Comparison of ENCODE assay signal across 8 cellular contexts in the genomic region with DNA sequence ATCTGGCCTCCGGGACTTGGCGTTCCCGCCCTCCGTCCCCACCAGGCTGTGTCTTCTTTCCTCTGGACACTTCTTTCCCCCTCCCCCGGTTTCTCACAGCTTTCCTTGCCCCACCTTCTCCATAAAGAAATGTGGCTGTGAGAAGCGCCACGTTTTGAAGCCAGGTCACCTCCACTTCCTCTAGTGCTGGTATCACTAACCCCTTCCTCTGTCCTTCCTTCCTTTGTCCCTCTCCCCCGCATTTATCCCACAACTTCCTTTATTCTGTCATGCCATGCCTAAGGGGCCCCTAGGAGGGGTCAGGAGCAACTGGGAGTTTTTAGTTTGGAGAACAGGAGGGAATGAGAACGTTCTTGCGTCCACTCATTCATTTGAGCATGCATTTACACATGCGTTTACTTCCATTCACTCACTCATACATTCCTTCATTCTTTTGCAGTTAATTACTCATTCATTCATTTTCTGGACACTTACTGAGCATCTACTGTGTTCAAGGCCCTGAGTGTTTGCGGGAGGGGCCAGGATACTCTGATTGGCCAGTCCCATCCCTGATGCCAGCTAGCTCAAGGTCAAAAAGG. TPM values are rescaled to one million over a fixed set of nuclear protein-coding genes. Genes with fewer than 3 reads are reported as not detected.
A peak's percentile ranks its signal among the peaks of the same experiment; 100 is the strongest.
DNase-seq lines count a peak whose midpoint lies in the region; ATAC-seq and TF ChIP-seq lines count a peak whose summit lies in the region.

No MANE protein-coding gene starts in this region.

- DNase-seq in HAP-1 (ENCODE audit: low spot score in 2 of 2) (no peak), SKM-1 (lab: John Stamatoyannopoulos, UW; ENCODE audit: unreplicated experiment) (peak; percentile 81), esophagus squamous epithelium (lab: John Stamatoyannopoulos, UW) (no peak), AG08395 (ENCODE audit: low spot score) (no peak)
- no peak for DNase-seq in stimulated activated naive CD4-positive, alpha-beta T cell (lab: John Stamatoyannopoulos, UW)

- intact Hi-C loops in esophagus squamous epithelium (cut with DNase I) = no loop called here

- no peaks in the 10 kb centered on the region for H3K27me3 ChIP-seq in HAP-1 (ENCODE audit: low read depth)
- H3K27me3 ChIP-seq in esophagus squamous epithelium = peaks cover 0 to 3% (median 0%) of the 10 kb centered on the region in 4 donors
- H3K27me3 ChIP-seq in rectal smooth muscle tissue (ENCODE audit: control insufficient read depth, insufficient read depth, low read length) = no peaks in the 10 kb centered on the region

- in situ Hi-C loops in HAP-1 (cut with MboI; ENCODE audit: low sequenced_read_pairs) = no loop called here

- peaks cover 11% of the 10 kb centered on the region for H3K4me1 ChIP-seq in HAP-1
- peaks cover 8 to 38% (median 20%) of the 10 kb centered on the region in 3 donors for H3K4me1 ChIP-seq in esophagus squamous epithelium
- H3K4me1 ChIP-seq in rectal smooth muscle tissue (ENCODE audit: control insufficient read depth, insufficient read depth, low read length) = peaks cover 9% of the 10 kb centered on the region

- WGBS in esophagus squamous epithelium, 2 donors = 28 to 30% methylated on average over 11 to 12 of the region's 12 CpGs

- ATAC-seq in GM18868 (IDR thresholded peaks at IDR 0.05; ENCODE audit: unreplicated experiment) (no peak), HG03439 (IDR thresholded peaks at IDR 0.05; ENCODE audit: unreplicated experiment) (no peak)

- no peaks in the 10 kb centered on the region for H3K36me3 ChIP-seq in HAP-1 (replicated peaks)
- no peaks in the 10 kb centered on the region for H3K36me3 ChIP-seq in esophagus squamous epithelium
- H3K36me3 ChIP-seq in rectal smooth muscle tissue (ENCODE audit: control insufficient read depth, insufficient read depth, low read length) = no peaks in the 10 kb centered on the region

- H3K4me3 ChIP-seq in HAP-1 (peak overlapping the region; percentile 33), esophagus squamous epithelium (peak overlapping the region; percentile 28 to 72 (median 54)), rectal smooth muscle tissue (ENCODE audit: low read length) (peak overlapping the region; percentile 72)

- peak overlapping the region; percentile 55 to 83 (median 78) for H3K27ac ChIP-seq in esophagus squamous epithelium
- peak overlapping the region; percentile 80 for H3K27ac ChIP-seq in rectal smooth muscle tissue (ENCODE audit: low read depth, low read length)

- H3K9ac ChIP-seq in rectal smooth muscle tissue (ENCODE audit: low read length) = peak overlapping the region; percentile 58

- H3K9me3 ChIP-seq in HAP-1 (no peaks in the 10 kb centered on the region), esophagus squamous epithelium (no peaks in the 10 kb centered on the region)

- TF ChIP-seq POLR2A in esophagus squamous epithelium (IDR thresholded peaks at IDR 0.05) = no peak

- no peak for TF ChIP-seq CTCF in esophagus squamous epithelium (IDR thresholded peaks at IDR 0.05)

RNA-seq across cellular contexts. Expression of gene ACOT11, which starts 5.0 kb away (rescaled TPM):
- total RNA-seq in esophagus squamous epithelium = 10 to 100 TPM; 10.1 to 33.9 (median 20.3) TPM
